Comparison of ENCODE assay signal across 1 cellular context in genomic region chr20:34312544-34313217, GRCh38.
TF ChIP-seq lines count a peak whose summit lies in the region.

No MANE protein-coding gene starts in this region.

TF ChIP-seq in K562, 482 proteins besides CTCF, POLR2A, EP300 and RAD21 (continued from another document and continues in another):
- peak; percentile 78 to 86 for TF ChIP-seq RCOR1 (IDR thresholded peaks at IDR 0.05; ENCODE audit: borderline replicate concordance in 1 of 2, low read depth in 2 of 2, low read length in 2 of 2)
- TF ChIP-seq, protein P1, sequence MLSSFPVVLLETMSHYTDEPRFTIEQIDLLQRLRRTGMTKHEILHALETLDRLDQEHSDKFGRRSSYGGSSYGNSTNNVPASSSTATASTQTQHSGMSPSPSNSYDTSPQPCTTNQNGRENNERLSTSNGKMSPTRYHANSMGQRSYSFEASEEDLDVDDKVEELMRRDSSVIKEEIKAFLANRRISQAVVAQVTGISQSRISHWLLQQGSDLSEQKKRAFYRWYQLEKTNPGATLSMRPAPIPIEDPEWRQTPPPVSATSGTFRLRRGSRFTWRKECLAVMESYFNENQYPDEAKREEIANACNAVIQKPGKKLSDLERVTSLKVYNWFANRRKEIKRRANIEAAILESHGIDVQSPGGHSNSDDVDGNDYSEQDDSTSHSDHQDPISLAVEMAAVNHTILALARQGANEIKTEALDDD (IDR thresholded peaks at IDR 0.05): no peak; the same call in 1 of the 2 replicates
- no peak for TF ChIP-seq ATF1 (CRISPR knock-in tag; IDR thresholded peaks at IDR 0.05)
- TF ChIP-seq ATF1 (tag; IDR thresholded peaks at IDR 0.05): 0 out of 2 replicates have a peak, but pooled peaks have one; percentile 41
- TF ChIP-seq ZNF592 (IDR thresholded peaks at IDR 0.05): peak; percentile 64; the same call in 1 of the 2 replicates
- TF ChIP-seq, protein P2, sequence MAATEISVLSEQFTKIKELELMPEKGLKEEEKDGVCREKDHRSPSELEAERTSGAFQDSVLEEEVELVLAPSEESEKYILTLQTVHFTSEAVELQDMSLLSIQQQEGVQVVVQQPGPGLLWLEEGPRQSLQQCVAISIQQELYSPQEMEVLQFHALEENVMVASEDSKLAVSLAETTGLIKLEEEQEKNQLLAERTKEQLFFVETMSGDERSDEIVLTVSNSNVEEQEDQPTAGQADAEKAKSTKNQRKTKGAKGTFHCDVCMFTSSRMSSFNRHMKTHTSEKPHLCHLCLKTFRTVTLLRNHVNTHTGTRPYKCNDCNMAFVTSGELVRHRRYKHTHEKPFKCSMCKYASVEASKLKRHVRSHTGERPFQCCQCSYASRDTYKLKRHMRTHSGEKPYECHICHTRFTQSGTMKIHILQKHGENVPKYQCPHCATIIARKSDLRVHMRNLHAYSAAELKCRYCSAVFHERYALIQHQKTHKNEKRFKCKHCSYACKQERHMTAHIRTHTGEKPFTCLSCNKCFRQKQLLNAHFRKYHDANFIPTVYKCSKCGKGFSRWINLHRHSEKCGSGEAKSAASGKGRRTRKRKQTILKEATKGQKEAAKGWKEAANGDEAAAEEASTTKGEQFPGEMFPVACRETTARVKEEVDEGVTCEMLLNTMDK (IDR thresholded peaks at IDR 0.05; ENCODE audit: borderline replicate concordance, insufficient read depth, low read depth, low read length, poor library complexity, severe bottlenecking): peak; percentile 63
- no peak for TF ChIP-seq NR2C2 (CRISPR knock-in tag; IDR thresholded peaks at IDR 0.05)
- peak; percentile 42; the same call in 1 of the 2 replicates for TF ChIP-seq NR2C2 (tag; IDR thresholded peaks at IDR 0.05)
- TF ChIP-seq, protein P3, sequence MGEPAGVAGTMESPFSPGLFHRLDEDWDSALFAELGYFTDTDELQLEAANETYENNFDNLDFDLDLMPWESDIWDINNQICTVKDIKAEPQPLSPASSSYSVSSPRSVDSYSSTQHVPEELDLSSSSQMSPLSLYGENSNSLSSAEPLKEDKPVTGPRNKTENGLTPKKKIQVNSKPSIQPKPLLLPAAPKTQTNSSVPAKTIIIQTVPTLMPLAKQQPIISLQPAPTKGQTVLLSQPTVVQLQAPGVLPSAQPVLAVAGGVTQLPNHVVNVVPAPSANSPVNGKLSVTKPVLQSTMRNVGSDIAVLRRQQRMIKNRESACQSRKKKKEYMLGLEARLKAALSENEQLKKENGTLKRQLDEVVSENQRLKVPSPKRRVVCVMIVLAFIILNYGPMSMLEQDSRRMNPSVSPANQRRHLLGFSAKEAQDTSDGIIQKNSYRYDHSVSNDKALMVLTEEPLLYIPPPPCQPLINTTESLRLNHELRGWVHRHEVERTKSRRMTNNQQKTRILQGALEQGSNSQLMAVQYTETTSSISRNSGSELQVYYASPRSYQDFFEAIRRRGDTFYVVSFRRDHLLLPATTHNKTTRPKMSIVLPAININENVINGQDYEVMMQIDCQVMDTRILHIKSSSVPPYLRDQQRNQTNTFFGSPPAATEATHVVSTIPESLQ (CRISPR knock-in tag; IDR thresholded peaks at IDR 0.05): 0 out of 2 replicates have a peak, but pooled peaks have one; percentile 60
- 0 out of 4 replicates have a peak, but pooled peaks of 1 of the 2 experiments have one; percentile 24 for TF ChIP-seq TEAD1 (CRISPR knock-in tag; IDR thresholded peaks at IDR 0.05)
- TF ChIP-seq TBL1XR1 (IDR thresholded peaks at IDR 0.05; ENCODE audit: low read length in 2 of 2): 0 out of 4 replicates have a peak, but pooled peaks of 1 of the 2 experiments have one; percentile 23
- 0 out of 2 replicates have a peak, but pooled peaks have one; percentile 19 for TF ChIP-seq E2F5 (CRISPR knock-in tag; IDR thresholded peaks at IDR 0.05)
- no peak for TF ChIP-seq NR2C1 (IDR thresholded peaks at IDR 0.05)
- TF ChIP-seq NR2C1 (tag; IDR thresholded peaks at IDR 0.05): peak; percentile 36; the same call in 1 of the 2 replicates
- peak; percentile 77; the same call in 1 of the 2 replicates for TF ChIP-seq CTBP1 (IDR thresholded peaks at IDR 0.05; ENCODE audit: borderline replicate concordance)
- TF ChIP-seq ARNT (IDR thresholded peaks at IDR 0.05): 0 out of 4 replicates have a peak, but pooled peaks of 1 of the 2 experiments have one; percentile 41
- TF ChIP-seq MAZ (CRISPR knock-in tag; conservative IDR thresholded peaks at IDR 0.05 in 1 of 2, IDR thresholded peaks at IDR 0.05 in 1 of 2): peak; percentile 55 to 86; a peak in 3 of 4 replicates
- TF ChIP-seq MYNN (IDR thresholded peaks at IDR 0.05): peak; percentile 80; the same call in 1 of the 2 replicates
- no peak for TF ChIP-seq MYNN (CRISPR knock-in tag; IDR thresholded peaks at IDR 0.05)
- peak; percentile 19; the same call in 1 of the 2 replicates for TF ChIP-seq MTA3 (IDR thresholded peaks at IDR 0.05; ENCODE audit: borderline replicate concordance)
- TF ChIP-seq ZNF511 (CRISPR knock-in tag; IDR thresholded peaks at IDR 0.05): no peak
- TF ChIP-seq TCF3 (CRISPR knock-in tag; IDR thresholded peaks at IDR 0.05): 0 out of 2 replicates have a peak, but pooled peaks have one; percentile 35
- no peak for TF ChIP-seq ARID3A (IDR thresholded peaks at IDR 0.05; ENCODE audit: borderline replicate concordance, low read depth, low read length)
- no peak for TF ChIP-seq ERF (CRISPR knock-in tag; IDR thresholded peaks at IDR 0.05)
- TF ChIP-seq L3MBTL2 (IDR thresholded peaks at IDR 0.05): 0 out of 2 replicates have a peak, but pooled peaks have one; percentile 28
- TF ChIP-seq MYC (IDR thresholded peaks at IDR 0.05; ENCODE audit: low read depth, low read length): no peak
- no peak for TF ChIP-seq MYC (CRISPR knock-in tag; IDR thresholded peaks at IDR 0.05; ENCODE audit: borderline replicate concordance, low read depth)
- TF ChIP-seq FOSL1 (tag; conservative IDR thresholded peaks at IDR 0.05): peak; percentile 22; the same call in 1 of the 2 replicates
- TF ChIP-seq TOE1 (IDR thresholded peaks at IDR 0.05; ENCODE audit: borderline replicate concordance): 0 out of 2 replicates have a peak, but pooled peaks have one; percentile 49
- 0 out of 2 replicates have a peak, but pooled peaks have one; percentile 38 for TF ChIP-seq TOE1 (CRISPR knock-in tag; IDR thresholded peaks at IDR 0.05; ENCODE audit: borderline replicate concordance, low read depth)
- TF ChIP-seq SP1 (CRISPR knock-in tag; IDR thresholded peaks at IDR 0.05): peak; percentile 76; the same call in 1 of the 2 replicates
- no peak for TF ChIP-seq FOXM1 (IDR thresholded peaks at IDR 0.05; ENCODE audit: low read depth)
- TF ChIP-seq FOXM1 (CRISPR knock-in tag; IDR thresholded peaks at IDR 0.05; ENCODE audit: low read depth): 0 out of 2 replicates have a peak, but pooled peaks have one; percentile 51
- TF ChIP-seq HCFC1 (IDR thresholded peaks at IDR 0.05; ENCODE audit: low read depth, low read length): peak; percentile 48; the same call in 1 of the 2 replicates
- TF ChIP-seq YY1 (IDR thresholded peaks at IDR 0.05; ENCODE audit: borderline replicate concordance in 1 of 3, control insufficient read depth in 1 of 3, extremely low read depth in 1 of 3, insufficient read depth in 3 of 3, insufficient read length in 1 of 3, insufficient replicate concordance in 2 of 3, low read depth in 1 of 3, low read length in 2 of 3): peak in 1 of 3 experiments; percentile 53
- 0 out of 2 replicates have a peak, but pooled peaks have one; percentile 65 for TF ChIP-seq ZBTB7A (IDR thresholded peaks at IDR 0.05; ENCODE audit: borderline replicate concordance, control insufficient read depth, low read depth, low read length)
- peak; percentile 30; the same call in 1 of the 2 replicates for TF ChIP-seq GATAD2A (IDR thresholded peaks at IDR 0.05)
- TF ChIP-seq CREB1 (IDR thresholded peaks at IDR 0.05): no peak
- peak; percentile 39; the same call in 1 of the 2 replicates for TF ChIP-seq CREB1 (CRISPR knock-in tag; IDR thresholded peaks at IDR 0.05)
- no peak for TF ChIP-seq MECOM (CRISPR knock-in tag; IDR thresholded peaks at IDR 0.05)
- peak; percentile 59 for TF ChIP-seq ETV5 (CRISPR knock-in tag; IDR thresholded peaks at IDR 0.05; ENCODE audit: low read depth)
- peak; percentile 98 for TF ChIP-seq STAG1 (CRISPR knock-in tag; IDR thresholded peaks at IDR 0.05; ENCODE audit: borderline replicate concordance)
- TF ChIP-seq, protein P4, sequence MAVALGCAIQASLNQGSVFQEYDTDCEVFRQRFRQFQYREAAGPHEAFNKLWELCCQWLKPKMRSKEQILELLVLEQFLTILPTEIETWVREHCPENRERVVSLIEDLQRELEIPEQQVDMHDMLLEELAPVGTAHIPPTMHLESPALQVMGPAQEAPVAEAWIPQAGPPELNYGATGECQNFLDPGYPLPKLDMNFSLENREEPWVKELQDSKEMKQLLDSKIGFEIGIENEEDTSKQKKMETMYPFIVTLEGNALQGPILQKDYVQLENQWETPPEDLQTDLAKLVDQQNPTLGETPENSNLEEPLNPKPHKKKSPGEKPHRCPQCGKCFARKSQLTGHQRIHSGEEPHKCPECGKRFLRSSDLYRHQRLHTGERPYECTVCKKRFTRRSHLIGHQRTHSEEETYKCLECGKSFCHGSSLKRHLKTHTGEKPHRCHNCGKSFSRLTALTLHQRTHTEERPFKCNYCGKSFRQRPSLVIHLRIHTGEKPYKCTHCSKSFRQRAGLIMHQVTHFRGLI (CRISPR knock-in tag; IDR thresholded peaks at IDR 0.05): no peak
- TF ChIP-seq KDM4B (IDR thresholded peaks at IDR 0.05; ENCODE audit: borderline replicate concordance in 2 of 2, low read depth in 1 of 2): no peak
- TF ChIP-seq DEAF1 (CRISPR knock-in tag; IDR thresholded peaks at IDR 0.05): peak; percentile 99
- no peak for TF ChIP-seq BRF2 (IDR thresholded peaks at IDR 0.05; ENCODE audit: borderline replicate concordance, insufficient read depth, insufficient read length)
- 0 out of 2 replicates have a peak, but pooled peaks have one; percentile 18 for TF ChIP-seq HDAC2 (IDR thresholded peaks at IDR 0.05)
